ENCODE assay signal across 1 cellular context in genomic region chr10:32055478-32056135, GRCh38.
TF ChIP-seq lines count a peak whose summit lies in the region.

No MANE protein-coding gene starts in this region.

TF ChIP-seq in HepG2, 621 proteins besides CTCF, POLR2A, EP300 and RAD21 (continued from another document and continues in another):
- no peak for TF ChIP-seq HNF1A (IDR thresholded peaks at IDR 0.05; ENCODE audit: low read depth)
- TF ChIP-seq HNF1A (CRISPR knock-in tag; IDR thresholded peaks at IDR 0.05; ENCODE audit: borderline replicate concordance) = no peak; the same call in 1 of the 2 replicates
- TF ChIP-seq TRIM24 (CRISPR knock-in tag; IDR thresholded peaks at IDR 0.05) = no peak
- no peak for TF ChIP-seq HMGA1 (CRISPR knock-in tag; conservative IDR thresholded peaks at IDR 0.05)
- TF ChIP-seq ETV5 (CRISPR knock-in tag; IDR thresholded peaks at IDR 0.05; ENCODE audit: borderline replicate concordance) = no peak
- no peak for TF ChIP-seq ZNF740 (CRISPR knock-in tag; IDR thresholded peaks at IDR 0.05)
- no peak for TF ChIP-seq ZNF777 (CRISPR knock-in tag; IDR thresholded peaks at IDR 0.05)
- no peak for TF ChIP-seq HNRNPH1 (optimal IDR thresholded peaks at IDR 0.05; ENCODE audit: low read depth, low read length)
- no peak for TF ChIP-seq FOXO4 (CRISPR knock-in tag; conservative IDR thresholded peaks at IDR 0.05)
- TF ChIP-seq E2F2 (CRISPR knock-in tag; IDR thresholded peaks at IDR 0.05; ENCODE audit: borderline replicate concordance) = no peak
- no peak for TF ChIP-seq SYNCRIP (IDR thresholded peaks at IDR 0.05; ENCODE audit: insufficient read depth, low read depth, low read length)
- TF ChIP-seq TCF7L2 (IDR thresholded peaks at IDR 0.05; ENCODE audit: low read depth, low read length) = no peak
- no peak for TF ChIP-seq ZNF550 (CRISPR knock-in tag; IDR thresholded peaks at IDR 0.05; ENCODE audit: borderline replicate concordance)
- TF ChIP-seq AHR (CRISPR knock-in tag; IDR thresholded peaks at IDR 0.05) = no peak
- no peak for TF ChIP-seq ZNF235 (CRISPR knock-in tag; IDR thresholded peaks at IDR 0.05; ENCODE audit: borderline replicate concordance)
- no peak for TF ChIP-seq NPAS2 (CRISPR knock-in tag; IDR thresholded peaks at IDR 0.05; ENCODE audit: borderline replicate concordance)
- no peak for TF ChIP-seq ZNF44 (CRISPR knock-in tag; IDR thresholded peaks at IDR 0.05)
- no peak for TF ChIP-seq DRAP1 (CRISPR knock-in tag; IDR thresholded peaks at IDR 0.05)
- no peak for TF ChIP-seq MEF2D (CRISPR knock-in tag; IDR thresholded peaks at IDR 0.05)
- no peak for TF ChIP-seq MNT (IDR thresholded peaks at IDR 0.05)
- TF ChIP-seq ZNF530 (CRISPR knock-in tag; IDR thresholded peaks at IDR 0.05; ENCODE audit: low read depth) = no peak
- no peak for TF ChIP-seq CCAR2 (optimal IDR thresholded peaks at IDR 0.05; ENCODE audit: low read depth, low read length)
- TF ChIP-seq BCL3 (CRISPR knock-in tag; IDR thresholded peaks at IDR 0.05) = no peak; the same call in 1 of the 2 replicates
- TF ChIP-seq ZBTB10 (CRISPR knock-in tag; IDR thresholded peaks at IDR 0.05; ENCODE audit: borderline replicate concordance) = no peak
- TF ChIP-seq ZNF430 (CRISPR knock-in tag; IDR thresholded peaks at IDR 0.05) = no peak; the same call in 1 of the 2 replicates
- no peak for TF ChIP-seq ZBTB42 (CRISPR knock-in tag; IDR thresholded peaks at IDR 0.05)
- no peak for TF ChIP-seq KLF9 (CRISPR knock-in tag; IDR thresholded peaks at IDR 0.05; ENCODE audit: low read depth)
- peak; percentile 95 for TF ChIP-seq AGO2 (optimal IDR thresholded peaks at IDR 0.05; ENCODE audit: low read depth, low read length)
- no peak for TF ChIP-seq PAWR (CRISPR knock-in tag; IDR thresholded peaks at IDR 0.05; ENCODE audit: borderline replicate concordance)
- TF ChIP-seq ZNF83 (CRISPR knock-in tag; IDR thresholded peaks at IDR 0.05; ENCODE audit: borderline replicate concordance) = no peak
- TF ChIP-seq IKZF1 (IDR thresholded peaks at IDR 0.05) = no peak
- TF ChIP-seq SIN3A (IDR thresholded peaks at IDR 0.05; ENCODE audit: borderline replicate concordance, low read depth, low read length) = peak; percentile 51; the same call in 1 of the 2 replicates
- peak; percentile 84; the same call in 1 of the 2 replicates for TF ChIP-seq THAP9 (CRISPR knock-in tag; IDR thresholded peaks at IDR 0.05; ENCODE audit: borderline replicate concordance)
- TF ChIP-seq HDAC1 (CRISPR knock-in tag; IDR thresholded peaks at IDR 0.05) = peak; percentile 14; the same call in 1 of the 2 replicates
- TF ChIP-seq ISX (CRISPR knock-in tag; conservative IDR thresholded peaks at IDR 0.05) = no peak
- TF ChIP-seq SRSF4 (IDR thresholded peaks at IDR 0.05; ENCODE audit: low read depth, low read length, poor library complexity, severe bottlenecking) = no peak
- TF ChIP-seq CEBPZ (IDR thresholded peaks at IDR 0.05; ENCODE audit: low read length) = no peak
- TF ChIP-seq ZNF672 (CRISPR knock-in tag; IDR thresholded peaks at IDR 0.05) = no peak
- TF ChIP-seq FOXP1 (IDR thresholded peaks at IDR 0.05) = no peak
- no peak for TF ChIP-seq FOXP1 (CRISPR knock-in tag; IDR thresholded peaks at IDR 0.05)
- no peak for TF ChIP-seq ZNF816 (CRISPR knock-in tag; IDR thresholded peaks at IDR 0.05; ENCODE audit: borderline replicate concordance)
- no peak for TF ChIP-seq ISL2 (CRISPR knock-in tag; IDR thresholded peaks at IDR 0.05)
- TF ChIP-seq PPARG (CRISPR knock-in tag; conservative IDR thresholded peaks at IDR 0.05) = no peak
- TF ChIP-seq ZNF678 (CRISPR knock-in tag; IDR thresholded peaks at IDR 0.05) = no peak
- TF ChIP-seq MYC (CRISPR knock-in tag; IDR thresholded peaks at IDR 0.05; ENCODE audit: borderline replicate concordance) = no peak; the same call in 1 of the 2 replicates
- TF ChIP-seq KDM5B (CRISPR knock-in tag; IDR thresholded peaks at IDR 0.05; ENCODE audit: borderline replicate concordance) = 0 out of 2 replicates have a peak, but pooled peaks have one; percentile 79
